In the genomic region with DNA sequence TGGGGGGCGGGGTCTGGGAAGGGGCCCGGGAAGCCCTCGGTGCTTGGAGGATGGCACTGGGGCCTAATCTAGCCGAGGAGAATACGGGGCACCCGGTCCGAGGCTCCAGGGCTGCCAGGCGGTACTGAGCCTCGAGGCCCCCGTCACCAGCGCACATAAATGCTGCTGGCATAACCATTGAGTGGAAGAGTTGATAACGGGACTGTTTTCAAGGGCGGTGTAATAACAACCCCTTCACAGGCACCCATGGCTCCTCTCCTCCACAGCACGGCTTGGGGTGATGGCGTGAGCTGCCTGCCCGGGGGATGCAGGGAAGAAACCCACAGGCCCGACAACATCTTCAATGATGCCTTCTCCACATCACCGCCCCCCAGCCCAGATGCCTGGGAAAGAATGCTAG, we compare ENCODE assay signal across 32 cellular contexts.
DNase-seq lines count a peak whose midpoint lies in the region; ATAC-seq, FAIRE-seq and TF ChIP-seq lines count a peak whose summit lies in the region.
"Had no signal": no experiment of that assay in that cellular context is flagged by ENCODE, and none has a peak within 500 bp of the region (broad histone marks: within the 10 kb centered on the region; RNA-seq: fewer than 3 reads in every experiment).

No MANE protein-coding gene starts in this region.

- no peak overlapping the region for H3K23ac ChIP-seq in neuronal stem cell (ENCODE audit: low read depth, low read length, poor library complexity)

- H2BK120ac ChIP-seq in neuronal stem cell (ENCODE audit: low read depth, low read length): no peak overlapping the region

- TF ChIP-seq EP300 in HepG2 (IDR thresholded peaks at IDR 0.05; ENCODE audit: low read depth in 2 of 2, low read length in 2 of 2) (no peak), HepG2 (CRISPR knock-in tag; IDR thresholded peaks at IDR 0.05; ENCODE audit: borderline replicate concordance) (no peak)

- no peaks in the 10 kb centered on the region for H3K4me1 Mint-ChIP-seq in activated CD8-positive, alpha-beta T cell treated with anti-CD3 and anti-CD28 coated beads, Interleukin-2, amount 10 ng/mL, durations not matched to agents 7 days and 5 days (ENCODE audit: low read depth)

- H3K9ac ChIP-seq in HepG2 (ENCODE audit: insufficient read depth, low read depth, low read length): no peak overlapping the region
- peak overlapping the region; percentile 72 for H3K9ac ChIP-seq in neuronal stem cell (ENCODE audit: low read depth, low read length, poor library complexity)
- H3K9ac ChIP-seq: BLaER1; BLaER1 treated with 17β-estradiol and CSF1 and Interleukin-3, amounts not matched to agents 10 nM and 100 nM had no signal

- ATAC-seq in HepG2 (no peak), right lobe of liver (no peak)
- ATAC-seq in activated CD8-positive, alpha-beta T cell treated with anti-CD3 and anti-CD28 coated beads, Interleukin-2, amount 10 ng/mL, durations not matched to agents 7 days and 5 days: no peak
- ATAC-seq: A549; CD8-positive, alpha-beta T cell had no signal

- H3K79me2 ChIP-seq in HepG2 (ENCODE audit: insufficient read depth, low read length): no peaks in the 10 kb centered on the region

- no peak for TF ChIP-seq CTCF in HepG2 (CRISPR knock-in tag; IDR thresholded peaks at IDR 0.05)
- no peak for TF ChIP-seq CTCF in right lobe of liver (IDR thresholded peaks at IDR 0.05)

- H3K27me3 ChIP-seq in HepG2 (ENCODE audit: control insufficient read depth in 1 of 2, insufficient read depth in 2 of 2, low read length in 2 of 2): peaks cover 17 to 69% of the 10 kb centered on the region in 2 experiments
- no peaks in the 10 kb centered on the region for H3K27me3 ChIP-seq in right lobe of liver
- peaks cover 0 to 16% (median 4%) of the 10 kb centered on the region in 3 experiments for H3K27me3 ChIP-seq in neuronal stem cell (ENCODE audit: control insufficient read depth in 3 of 3, insufficient read depth in 3 of 3, low read depth in 1 of 3, low read length in 3 of 3)

- no peak for TF ChIP-seq RAD21 in HepG2 (CRISPR knock-in tag; IDR thresholded peaks at IDR 0.05)

- H3K4me3 ChIP-seq in HepG2 (replicated peaks in 1 of 3; ENCODE audit: insufficient read depth in 1 of 3, low read depth in 2 of 3, low read length in 3 of 3) (no peak overlapping the region), right lobe of liver (no peak overlapping the region), neuronal stem cell (ENCODE audit: low read length in 2 of 2) (no peak overlapping the region)
- H3K4me3 ChIP-seq: A549; BLaER1; BLaER1 treated with 17β-estradiol and CSF1 and Interleukin-3, amounts not matched to agents 10 nM and 100 nM had no signal

- H2BK12ac ChIP-seq in neuronal stem cell (ENCODE audit: low read length): no peak overlapping the region

- TF ChIP-seq POLR2A in HepG2 (IDR thresholded peaks at IDR 0.05; ENCODE audit: insufficient read depth in 1 of 2, low read depth in 2 of 2, low read length in 2 of 2) (no peak), right lobe of liver (IDR thresholded peaks at IDR 0.05) (no peak)

- peaks cover 3% of the 10 kb centered on the region for H3K27me3 Mint-ChIP-seq in activated CD8-positive, alpha-beta T cell treated with anti-CD3 and anti-CD28 coated beads, Interleukin-2, amount 10 ng/mL, durations not matched to agents 7 days and 5 days (ENCODE audit: low read depth)

- intact Hi-C loops in HepG2 (cut with micrococcal nuclease; ENCODE audit: unreplicated experiment): no loop called here
- intact Hi-C loops in right lobe of liver (cut with DNase I): no loop called here

- in situ Hi-C loops in HepG2 (cut with HindIII; ENCODE audit: extremely low pct_ligation_motif_present, low pct_unique_long_range_greater_than_20kb): no loop called here

- no peak overlapping the region for H3K18ac ChIP-seq in neuronal stem cell (ENCODE audit: low read length)

- H3K36me3 ChIP-seq in HepG2 (replicated peaks in 1 of 2; ENCODE audit: control insufficient read depth in 1 of 2, insufficient read depth in 2 of 2, low read length in 2 of 2) (no peaks in the 10 kb centered on the region), right lobe of liver (no peaks in the 10 kb centered on the region), neuronal stem cell (replicated peaks in 1 of 2; ENCODE audit: control insufficient read depth in 2 of 2, insufficient read depth in 2 of 2, low read length in 2 of 2) (no peaks in the 10 kb centered on the region)
- H3K36me3 ChIP-seq: BE2C; BLaER1; BLaER1 treated with 17β-estradiol and CSF1 and Interleukin-3, amounts not matched to agents 10 nM and 100 nM had no signal

- CTCF ChIA-PET in HepG2 (lab: Yijun Ruan, JAX; ENCODE audit: low intra/inter-chr PET ratio, low total read pairs): no interaction called here
- CTCF ChIA-PET in activated CD8-positive, alpha-beta T cell treated with anti-CD3 and anti-CD28 coated beads, Interleukin-2, amount 10 ng/mL, durations not matched to agents 7 days and 5 days (lab: Charles Lee): no interaction called here

- no peak overlapping the region for H3K4me3 Mint-ChIP-seq in activated CD8-positive, alpha-beta T cell treated with anti-CD3 and anti-CD28 coated beads, Interleukin-2, amount 10 ng/mL, durations not matched to agents 7 days and 5 days
- H3K4me3 Mint-ChIP-seq: B cell; CD14-positive monocyte; CD4-positive, alpha-beta memory T cell; CD4-positive, alpha-beta T cell; CD4-positive, CD25-positive, alpha-beta regulatory T cell; CD8-positive, alpha-beta memory T cell; CD8-positive, alpha-beta T cell had no signal

- H3K27ac ChIP-seq in HepG2 (ENCODE audit: extremely low read length, insufficient read depth, low read length): no peak overlapping the region
- no peak overlapping the region for H3K27ac ChIP-seq in right lobe of liver
- H3K27ac ChIP-seq in neuronal stem cell (replicated peaks; ENCODE audit: low read length): no peak overlapping the region
- H3K27ac ChIP-seq: 22Rv1; A549; BLaER1; BLaER1 treated with 17β-estradiol and CSF1 and Interleukin-3, amounts not matched to agents 10 nM and 100 nM had no signal

- no peak overlapping the region for H2BK5ac ChIP-seq in neuronal stem cell (ENCODE audit: low read length)

- H3K4ac ChIP-seq in neuronal stem cell (ENCODE audit: low read length): no peak overlapping the region

- H4K20me1 ChIP-seq in HepG2 (ENCODE audit: insufficient read depth, low read length): no peaks in the 10 kb centered on the region
- H4K20me1 ChIP-seq: BLaER1 had no signal

- POLR2A ChIA-PET in HepG2 (lab: Yijun Ruan, JAX): no interaction called here
- POLR2A ChIA-PET in activated CD8-positive, alpha-beta T cell treated with anti-CD3 and anti-CD28 coated beads, Interleukin-2, amount 10 ng/mL, durations not matched to agents 7 days and 5 days (lab: Charles Lee): no interaction called here

- H3K14ac ChIP-seq in neuronal stem cell (ENCODE audit: low read length): no peak overlapping the region

- no peak overlapping the region for H2AK5ac ChIP-seq in neuronal stem cell (ENCODE audit: low read depth, low read length)

- H3K9me3 ChIP-seq in HepG2 (ENCODE audit: low read length) (no peaks in the 10 kb centered on the region), right lobe of liver (no peaks in the 10 kb centered on the region), neuronal stem cell (replicated peaks in 1 of 2; ENCODE audit: control insufficient read depth in 2 of 2, insufficient read depth in 1 of 2, low read depth in 1 of 2, low read length in 2 of 2) (no peaks in the 10 kb centered on the region)
- H3K9me3 ChIP-seq: A549, BE2C, BLaER1, Caco-2 had no signal

- H3K27ac Mint-ChIP-seq in activated CD8-positive, alpha-beta T cell treated with anti-CD3 and anti-CD28 coated beads, Interleukin-2, amount 10 ng/mL, durations not matched to agents 7 days and 5 days: no peak overlapping the region
- H3K27ac Mint-ChIP-seq: B cell; CD14-positive monocyte; CD4-positive, alpha-beta memory T cell; CD4-positive, alpha-beta T cell; CD4-positive, CD25-positive, alpha-beta regulatory T cell; CD8-positive, alpha-beta memory T cell; CD8-positive, alpha-beta T cell had no signal

- H3K4me1 ChIP-seq in HepG2 (ENCODE audit: insufficient read depth, low read length) (no peaks in the 10 kb centered on the region), right lobe of liver (no peaks in the 10 kb centered on the region), neuronal stem cell (ENCODE audit: control insufficient read depth in 2 of 2, insufficient read depth in 1 of 2, low read depth in 1 of 2, low read length in 2 of 2) (peaks cover 0 to 2% of the 10 kb centered on the region in 2 donors)
- H3K4me1 ChIP-seq: A549, BE2C, Caco-2 had no signal

- DNase-seq in HepG2 (ENCODE audit: low spot score) (no peak), right lobe of liver (no peak), neuronal stem cell (ENCODE audit: low spot score) (no peak)
- DNase-seq in activated CD8-positive, alpha-beta T cell treated with anti-CD3 and anti-CD28 coated beads, Interleukin-2, amount 10 ng/mL, durations not matched to agents 7 days and 5 days: no peak
- DNase-seq: 8988T; ACHN; AML-193; BE2C; C1 segment of cervical spinal cord; Caco-2; Calu3; CD4-positive, alpha-beta memory T cell; CD4-positive, alpha-beta T cell; CD4-positive, CD25-positive, alpha-beta regulatory T cell; CD8-positive, alpha-beta memory T cell; CD8-positive, alpha-beta T cell; COR-L47; DMS 273 treated with DMSO at 0.1 percent for 48 hours; DMS153; DMS53; DMS79; DMS79 treated with DMSO at 0.1 percent for 48 hours; DND-41; EL had no signal

- BruUV-seq in HepG2 (replicated peaks; lab: Mats Ljungman, UMichigan): no TSS peak

- no peaks in the 10 kb centered on the region for H3K9me3 Mint-ChIP-seq in activated CD8-positive, alpha-beta T cell treated with anti-CD3 and anti-CD28 coated beads, Interleukin-2, amount 10 ng/mL, durations not matched to agents 7 days and 5 days (ENCODE audit: insufficient read depth)
- H3K9me3 Mint-ChIP-seq: CD4-positive, alpha-beta T cell; CD4-positive, CD25-positive, alpha-beta regulatory T cell; CD8-positive, alpha-beta memory T cell; CD8-positive, alpha-beta T cell had no signal

- H3K36me3 Mint-ChIP-seq in activated CD8-positive, alpha-beta T cell treated with anti-CD3 and anti-CD28 coated beads, Interleukin-2, amount 10 ng/mL, durations not matched to agents 7 days and 5 days (ENCODE audit: low read depth): no peaks in the 10 kb centered on the region
- H3K36me3 Mint-ChIP-seq: CD14-positive monocyte; CD4-positive, alpha-beta memory T cell; CD4-positive, CD25-positive, alpha-beta regulatory T cell; CD8-positive, alpha-beta memory T cell; CD8-positive, alpha-beta T cell had no signal

- no peak overlapping the region for H2AFZ ChIP-seq in HepG2 (ENCODE audit: low read length)
- no peak overlapping the region for H2AFZ ChIP-seq in neuronal stem cell (ENCODE audit: low read length)

- H3K4me2 ChIP-seq in HepG2 (ENCODE audit: low read depth, low read length) (no peak overlapping the region), neuronal stem cell (ENCODE audit: insufficient read depth, low read length, poor library complexity, severe bottlenecking) (no peak overlapping the region)
- H3K4me2 ChIP-seq: A549; BLaER1; BLaER1 treated with 17β-estradiol and CSF1 and Interleukin-3, amounts not matched to agents 10 nM and 100 nM had no signal

- FAIRE-seq in HepG2 (lab: Jason Lieb, UNC): no peak
- FAIRE-seq: A204.1, A549, D721Med had no signal

- H4K91ac ChIP-seq in neuronal stem cell (ENCODE audit: low read depth, low read length, poor library complexity): no peak overlapping the region

- no peak overlapping the region for H4K8ac ChIP-seq in neuronal stem cell (ENCODE audit: low read depth, low read length)

- peaks cover 2% of the 10 kb centered on the region for H3K79me1 ChIP-seq in neuronal stem cell (ENCODE audit: low read depth, low read length)

- WGBS in HepG2 (ENCODE audit: low lambda C conversion rate): 19% methylated on average over 8 of the region's 18 CpGs
- 51% methylated on average over 7 of the region's 18 CpGs for WGBS in right lobe of liver (ENCODE audit: insufficient coverage, low coverage, low lambda C conversion rate, missing lambda C conversion rate)
- WGBS in neuronal stem cell (ENCODE audit: extremely low coverage in 2 of 2, insufficient read length in 2 of 2, insufficient replicate concordance in 1 of 2), 2 donors: no CpG with 5 or more reads among the region's 18 CpGs

- H2BK15ac ChIP-seq in neuronal stem cell (ENCODE audit: low read length): no peak overlapping the region
